In the genomic region with DNA sequence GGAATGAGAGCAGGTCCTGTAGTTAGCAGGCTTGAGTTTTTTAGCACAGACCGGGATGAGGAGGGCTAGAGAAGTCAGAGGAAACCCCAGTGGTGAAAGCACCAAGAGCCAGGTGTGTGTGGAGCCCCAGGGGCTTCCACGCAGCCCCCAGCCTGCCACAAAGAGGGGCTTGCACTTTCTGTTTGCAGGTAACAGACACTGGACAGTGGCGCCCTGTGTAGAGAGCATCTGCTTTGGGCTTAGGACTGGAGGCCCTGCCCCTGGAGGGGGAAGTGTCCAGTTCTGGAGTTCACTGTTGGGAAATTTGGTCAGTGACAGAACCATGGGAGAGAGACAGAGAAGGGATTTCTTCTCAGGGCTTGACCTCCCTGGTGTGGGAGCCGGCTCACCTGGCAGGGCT, we compare ENCODE assay signal across 1 cellular context.
TF ChIP-seq lines count a peak whose summit lies in the region.

No MANE protein-coding gene starts in this region.

TF ChIP-seq in A549, 52 proteins besides CTCF, POLR2A, EP300 and RAD21 (continued from another document):
- TF ChIP-seq, protein P1, sequence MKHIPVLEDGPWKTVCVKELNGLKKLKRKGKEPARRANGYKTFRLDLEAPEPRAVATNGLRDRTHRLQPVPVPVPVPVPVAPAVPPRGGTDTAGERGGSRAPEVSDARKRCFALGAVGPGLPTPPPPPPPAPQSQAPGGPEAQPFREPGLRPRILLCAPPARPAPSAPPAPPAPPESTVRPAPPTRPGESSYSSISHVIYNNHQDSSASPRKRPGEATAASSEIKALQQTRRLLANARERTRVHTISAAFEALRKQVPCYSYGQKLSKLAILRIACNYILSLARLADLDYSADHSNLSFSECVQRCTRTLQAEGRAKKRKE (CRISPR knock-in tag; IDR thresholded peaks at IDR 0.05; ENCODE audit: low read depth): no peak
- TF ChIP-seq JUN (IDR thresholded peaks at IDR 0.05) (no peak), CHD4 (IDR thresholded peaks at IDR 0.05; ENCODE audit: borderline replicate concordance) (no peak)
